8 cellular contexts compared by ENCODE assay signal in the genomic region with DNA sequence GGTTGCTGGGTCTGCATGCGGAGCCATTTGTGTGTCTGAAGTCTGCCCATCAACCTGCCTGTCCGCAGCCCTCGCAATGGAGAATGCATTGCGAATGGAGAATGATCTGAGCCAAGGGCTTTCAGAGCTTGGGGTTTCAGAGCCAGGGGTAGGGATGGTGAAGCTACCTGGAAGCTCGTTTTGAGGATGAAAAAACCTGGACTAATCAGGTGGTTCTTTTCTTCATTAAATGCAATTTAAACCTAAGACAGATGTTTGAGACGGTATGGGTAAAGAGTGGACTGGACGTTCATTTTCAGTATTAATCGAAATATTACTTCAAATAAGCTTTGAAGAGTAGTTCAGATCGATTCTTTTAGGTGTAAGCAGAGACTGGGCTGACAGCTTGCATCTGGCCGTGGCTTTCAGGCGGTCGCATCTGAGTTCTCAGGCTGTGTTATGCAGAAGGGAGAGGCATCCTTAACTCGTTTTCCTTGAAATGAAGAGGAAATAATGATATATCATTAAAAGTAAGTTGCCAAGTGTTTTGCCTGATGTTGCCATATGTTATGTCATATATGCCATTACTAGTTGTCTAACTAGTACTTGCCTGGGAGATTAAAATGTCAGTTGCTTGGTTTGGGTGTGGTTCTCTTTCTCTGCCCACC. TPM values are rescaled to one million over a fixed set of nuclear protein-coding genes. Genes with fewer than 3 reads are reported as not detected.
A peak's percentile ranks its signal among the peaks of the same experiment; 100 is the strongest.
DNase-seq lines count a peak whose midpoint lies in the region; ATAC-seq and TF ChIP-seq lines count a peak whose summit lies in the region.

No MANE protein-coding gene starts in this region.

- H3K9me2 ChIP-seq in OCI-LY7 (ENCODE audit: insufficient read depth, low read length): no peaks in the 10 kb centered on the region

- DNase-seq in GM12864 (ENCODE audit: low read depth): no peak
- DNase-seq in OCI-LY7 (ENCODE audit: low spot score): no peak
- no peak for DNase-seq in heart right ventricle
- peak; percentile 13 for DNase-seq in sciatic nerve (ENCODE audit: low spot score)
- DNase-seq in AG08396 (ENCODE audit: low spot score): no peak
- DNase-seq in iPS-NIHi11 (ENCODE audit: low spot score): no peak
- no peak for DNase-seq in NCI-H2029 (lab: John Stamatoyannopoulos, UW)

- no peaks in the 10 kb centered on the region for H3K79me2 ChIP-seq in OCI-LY7 (ENCODE audit: insufficient read depth, low read depth, low read length)

- CTCF ChIA-PET in OCI-LY7 (lab: Charles Lee; ENCODE audit: unreplicated experiment): interaction anchor here (0.6 kb wide), 1 partner anchor 107 kb away, joined by 3 read pairs; no protein-coding TSS in a partner anchor

- POLR2A ChIA-PET in OCI-LY7 (lab: Charles Lee): no interaction called here

- H3K9me3 ChIP-seq in OCI-LY7 (ENCODE audit: low read length) (no peaks in the 10 kb centered on the region), heart right ventricle (no peaks in the 10 kb centered on the region)

- no TSS peak for BruUV-seq in OCI-LY7 (replicated peaks; lab: Mats Ljungman, UMichigan)

- H4K20me1 ChIP-seq in OCI-LY7 (ENCODE audit: insufficient read depth, low read length): no peaks in the 10 kb centered on the region

- H3K27ac ChIP-seq in OCI-LY7 (ENCODE audit: low read depth, low read length, poor library complexity, severe bottlenecking) (no peak overlapping the region), heart right ventricle (peak overlapping the region; percentile 2 to 91 (median 81))

- TF ChIP-seq CTCF in GM12864 (IDR thresholded peaks at IDR 0.05; ENCODE audit: low read depth, low read length, missing control alignments) (no peak), OCI-LY7 (conservative IDR thresholded peaks at IDR 0.05; ENCODE audit: low read length) (no peak), heart right ventricle (IDR thresholded peaks at IDR 0.05) (no peak)

- peak overlapping the region; percentile 86 for H3K4me2 ChIP-seq in OCI-LY7 (ENCODE audit: low read length)

- H3K27me3 ChIP-seq in heart right ventricle: peaks cover 0 to 34% (median 7%) of the 10 kb centered on the region in 7 donors

- 42 to 43% methylated on average over 13 of the region's 13 CpGs for WGBS in heart right ventricle, 2 donors

- H3K4me3 ChIP-seq in GM12864 (ENCODE audit: low read depth, low read length) (peak overlapping the region; percentile 60), OCI-LY7 (ENCODE audit: low read depth, low read length, poor library complexity, severe bottlenecking) (peak overlapping the region; percentile 78), heart right ventricle (peak overlapping the region in 9 of 10 donors; percentile 34 to 70 (median 58))

- ATAC-seq in heart right ventricle (peak in 1 of 8 donors; percentile 7), sciatic nerve (no peak), GM21619 (IDR thresholded peaks at IDR 0.05; ENCODE audit: unreplicated experiment) (no peak)

- H3K36me3 ChIP-seq in OCI-LY7 (ENCODE audit: insufficient read depth, low read length) (no peaks in the 10 kb centered on the region), heart right ventricle (no peaks in the 10 kb centered on the region)

- intact Hi-C loops in OCI-LY7 (cut with micrococcal nuclease; ENCODE audit: unreplicated experiment): no loop called here
- intact Hi-C loops in heart right ventricle (cut with DNase I): loop anchor here in 1 of 10 donors (5.0 kb wide), 1 partner anchor 252 kb away; no protein-coding TSS in a partner anchor
- intact Hi-C loops in sciatic nerve (cut with DNase I): no loop called here

- H2AFZ ChIP-seq in OCI-LY7 (ENCODE audit: low read length): peak overlapping the region; percentile 92; the same call in 1 of the 2 replicates

- H3K4me1 ChIP-seq in OCI-LY7 (ENCODE audit: insufficient read depth, low read length, poor library complexity, severe bottlenecking) (peaks cover 8% of the 10 kb centered on the region), heart right ventricle (peaks cover 3 to 32% (median 15%) of the 10 kb centered on the region in 9 donors)

RNA-seq across cellular contexts. Expression of a gene that starts 0.8 kb away (rescaled TPM):
- 2.8 and 8.4 TPM in 2 replicates for total RNA-seq in OCI-LY7 (2014; rRNA removed; shearing (Covaris generic))
- total RNA-seq in OCI-LY7 (2022) (12.8 and 16.4 TPM in 2 replicates), heart right ventricle (10 to 100 TPM; 29.6 to 99.8 (median 45.3) TPM), sciatic nerve (64.1 TPM)
- 10 to 100 TPM; 38.6 to 94.1 TPM for polyA plus RNA-seq in heart right ventricle
